In the genomic region with DNA sequence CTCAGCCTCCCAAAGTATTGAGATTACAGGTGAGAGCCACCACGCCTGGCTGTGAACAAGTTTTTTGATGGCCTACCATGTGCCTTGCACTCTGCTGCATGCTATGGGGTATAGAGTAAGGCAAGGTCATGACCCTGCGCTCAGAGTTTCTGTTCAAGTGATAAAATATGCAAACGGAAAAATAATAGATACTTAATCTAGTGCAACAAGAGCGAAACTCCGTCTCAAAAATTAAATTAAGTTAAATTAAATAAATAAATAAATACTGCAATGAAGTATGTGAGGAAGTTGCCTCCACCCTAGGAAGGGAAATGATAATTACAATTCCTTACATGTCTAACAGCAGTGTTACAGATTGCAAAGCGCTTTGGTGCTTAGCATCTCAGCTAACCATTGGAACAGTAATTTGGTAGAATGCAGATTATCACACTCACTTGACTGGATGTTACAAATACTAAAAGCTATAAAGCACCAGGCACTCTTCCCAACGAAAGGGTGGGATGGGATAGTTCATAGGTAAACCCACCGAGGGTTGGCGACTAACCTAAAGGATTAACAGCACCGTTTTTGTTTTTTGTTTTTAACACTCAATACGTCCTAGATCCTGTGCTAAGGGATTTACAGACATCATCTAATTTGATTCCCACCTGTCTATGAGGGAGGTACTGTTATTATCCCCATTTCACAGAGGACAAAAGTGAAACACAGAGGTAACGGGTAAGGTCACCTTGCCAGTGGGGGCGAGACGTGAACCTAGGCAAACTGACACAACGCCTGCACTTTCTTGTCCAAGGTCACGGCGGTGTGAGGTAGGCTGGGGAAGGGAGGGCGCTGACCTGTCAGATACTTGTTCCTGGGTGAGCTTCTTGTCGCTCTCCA, we compare ENCODE assay signal across 8 cellular contexts. TPM values are rescaled to one million over a fixed set of nuclear protein-coding genes. Genes with fewer than 3 reads are reported as not detected.
A peak's percentile ranks its signal among the peaks of the same experiment; 100 is the strongest.
DNase-seq lines count a peak whose midpoint lies in the region; ATAC-seq and TF ChIP-seq lines count a peak whose summit lies in the region.

No MANE protein-coding gene starts in this region.

- H3K9me3 ChIP-seq in body of pancreas (no peaks in the 10 kb centered on the region), lung (ENCODE audit: control insufficient read depth in 2 of 2, insufficient read depth in 1 of 2, low read length in 1 of 2) (peaks cover 0 to 2% of the 10 kb centered on the region in 2 donors)

- peak overlapping the region in 3 of 4 donors; percentile 24 to 70 (median 65) for H3K27ac ChIP-seq in body of pancreas
- peak overlapping the region; percentile 62 to 88 for H3K27ac ChIP-seq in lung (ENCODE audit: low read depth in 1 of 2, low read length in 1 of 2)
- H3K27ac ChIP-seq in urinary bladder (ENCODE audit: low read depth): no peak overlapping the region

- H3K9me3 Mint-ChIP-seq in activated naive CD4-positive, alpha-beta T cell treated with anti-CD3 and anti-CD28 coated beads, Interleukin-2, amount 10 ng/mL, durations not matched to agents 7 days and 5 days: no peaks in the 10 kb centered on the region

- DNase-seq in activated naive CD4-positive, alpha-beta T cell treated with anti-CD3 and anti-CD28 coated beads, Interleukin-2, amount 10 ng/mL, durations not matched to agents 7 days and 5 days: no peak
- DNase-seq in activated naive CD4-positive, alpha-beta T cell treated with Interleukin-2 at 50 U/mL for 16 hours: no peak
- DNase-seq in body of pancreas (no peak), lung (ENCODE audit: low spot score) (no peak), NCI-H524 (lab: John Stamatoyannopoulos, UW) (no peak), kidney glomerular epithelial cell (lab: John Stamatoyannopoulos, UW) (no peak), NCI-H1105 (lab: John Stamatoyannopoulos, UW) (no peak)

- CTCF ChIA-PET in activated naive CD4-positive, alpha-beta T cell treated with anti-CD3 and anti-CD28 coated beads, Interleukin-2, amount 10 ng/mL, durations not matched to agents 7 days and 5 days (lab: Charles Lee): interaction anchor here (0.8 to 1.0 kb wide), 2 partner anchors 9 to 95 kb away, joined by 3 to 5 read pairs; no protein-coding TSS in a partner anchor

- WGBS in body of pancreas, 2 donors: 18 to 20% methylated on average over 19 of the region's 19 CpGs
- 27 to 30% methylated on average over 19 of the region's 19 CpGs for WGBS in lung, 2 donors
- 28% methylated on average over 19 of the region's 19 CpGs for WGBS in urinary bladder

- ATAC-seq in body of pancreas: peak; percentile 16
- ATAC-seq in lung (ENCODE audit: insufficient read depth, low FRiP score): no peak

- H3K4me3 Mint-ChIP-seq in activated naive CD4-positive, alpha-beta T cell treated with anti-CD3 and anti-CD28 coated beads, Interleukin-2, amount 10 ng/mL, durations not matched to agents 7 days and 5 days: peak overlapping the region; percentile 98

- H3K27me3 ChIP-seq in body of pancreas (no peaks in the 10 kb centered on the region), lung (ENCODE audit: control insufficient read depth, insufficient read depth) (no peaks in the 10 kb centered on the region)

- no peaks in the 10 kb centered on the region for H3K27me3 Mint-ChIP-seq in activated naive CD4-positive, alpha-beta T cell treated with anti-CD3 and anti-CD28 coated beads, Interleukin-2, amount 10 ng/mL, durations not matched to agents 7 days and 5 days

- TF ChIP-seq POLR2A in body of pancreas (IDR thresholded peaks at IDR 0.05): no peak

- H3K4me1 ChIP-seq in body of pancreas (peaks cover 18% of the 10 kb centered on the region), lung (ENCODE audit: control insufficient read depth in 2 of 2, insufficient read depth in 2 of 2, low read length in 2 of 2) (peaks cover 6% of the 10 kb centered on the region in 2 donors), urinary bladder (ENCODE audit: insufficient read depth) (peaks cover 3% of the 10 kb centered on the region)

- H3K27ac Mint-ChIP-seq in activated naive CD4-positive, alpha-beta T cell treated with anti-CD3 and anti-CD28 coated beads, Interleukin-2, amount 10 ng/mL, durations not matched to agents 7 days and 5 days: peak overlapping the region; percentile 97

- intact Hi-C loops in body of pancreas (cut with DNase I): no loop called here

- H3K36me3 ChIP-seq in body of pancreas (replicated peaks in 1 of 2; ENCODE audit: insufficient read depth in 1 of 2, low read depth in 2 of 2): peaks cover 0 to 6% of the 10 kb centered on the region in 2 donors
- peaks cover 3 to 24% of the 10 kb centered on the region in 2 donors for H3K36me3 ChIP-seq in lung (ENCODE audit: control insufficient read depth in 2 of 2, insufficient read depth in 2 of 2, low read length in 2 of 2)
- H3K36me3 ChIP-seq in urinary bladder (ENCODE audit: insufficient read depth): no peaks in the 10 kb centered on the region

- peaks cover 31% of the 10 kb centered on the region for H3K4me1 Mint-ChIP-seq in activated naive CD4-positive, alpha-beta T cell treated with anti-CD3 and anti-CD28 coated beads, Interleukin-2, amount 10 ng/mL, durations not matched to agents 7 days and 5 days

- TF ChIP-seq CTCF in body of pancreas (IDR thresholded peaks at IDR 0.05): no peak
- TF ChIP-seq CTCF in lung (IDR thresholded peaks at IDR 0.05; ENCODE audit: control extremely low read depth, extremely low read depth): no peak

- H3K36me3 Mint-ChIP-seq in activated naive CD4-positive, alpha-beta T cell treated with anti-CD3 and anti-CD28 coated beads, Interleukin-2, amount 10 ng/mL, durations not matched to agents 7 days and 5 days: peaks cover 27% of the 10 kb centered on the region

- H3K4me3 ChIP-seq in body of pancreas (peak overlapping the region; percentile 60 to 93), lung (peak overlapping the region; percentile 89), urinary bladder (ENCODE audit: low read depth, low read length) (peak overlapping the region; percentile 85)

RNA-seq across cellular contexts. Expression of gene FANCD2, which starts 0.8 kb away (rescaled TPM):
- 1 to 10 TPM; 1.0 to 2.3 TPM for total RNA-seq in body of pancreas
- 1 to 10 TPM; 5.8 to 8.6 TPM for total RNA-seq in lung
- 1 to 10 TPM; 2.9 to 3.0 TPM for polyA plus RNA-seq in lung
- 12.1 TPM for total RNA-seq in urinary bladder
- polyA plus RNA-seq in urinary bladder: 1.7 TPM

RNA-seq across cellular contexts. Expression of gene EMC3, which starts 38.8 kb away (rescaled TPM):
- 10 to 100 TPM in 1 of 2 donors, 1 to 10 TPM in 1; 9.6 to 26.5 TPM for total RNA-seq in body of pancreas
- total RNA-seq in lung: 10 to 100 TPM; 64.2 to 82.5 TPM
- 100 to 1,000 TPM in 1 of 2 donors, 10 to 100 TPM in 1; 51.9 to 116 TPM for polyA plus RNA-seq in lung
- 45.2 TPM for total RNA-seq in urinary bladder
- polyA plus RNA-seq in urinary bladder: 117 TPM
